ENCODE assay signal across 1 cellular context in genomic region chr14:79356040-79356439, GRCh38.
TF ChIP-seq lines count a peak whose summit lies in the region.

No MANE protein-coding gene starts in this region.

TF ChIP-seq in SK-N-SH, 30 proteins besides CTCF, POLR2A, EP300 and RAD21:
- TF ChIP-seq POLR2AphosphoS5 (IDR thresholded peaks at IDR 0.05; ENCODE audit: low read depth, low read length) (no peak), TCF12 (IDR thresholded peaks at IDR 0.05) (no peak), NFIC (IDR thresholded peaks at IDR 0.05; ENCODE audit: borderline replicate concordance) (no peak), SMC3 (IDR thresholded peaks at IDR 0.05; ENCODE audit: low read depth, low read length) (0 out of 2 replicates have a peak, but pooled peaks have one; percentile 11)
